8 cellular contexts compared by ENCODE assay signal in the genomic region with DNA sequence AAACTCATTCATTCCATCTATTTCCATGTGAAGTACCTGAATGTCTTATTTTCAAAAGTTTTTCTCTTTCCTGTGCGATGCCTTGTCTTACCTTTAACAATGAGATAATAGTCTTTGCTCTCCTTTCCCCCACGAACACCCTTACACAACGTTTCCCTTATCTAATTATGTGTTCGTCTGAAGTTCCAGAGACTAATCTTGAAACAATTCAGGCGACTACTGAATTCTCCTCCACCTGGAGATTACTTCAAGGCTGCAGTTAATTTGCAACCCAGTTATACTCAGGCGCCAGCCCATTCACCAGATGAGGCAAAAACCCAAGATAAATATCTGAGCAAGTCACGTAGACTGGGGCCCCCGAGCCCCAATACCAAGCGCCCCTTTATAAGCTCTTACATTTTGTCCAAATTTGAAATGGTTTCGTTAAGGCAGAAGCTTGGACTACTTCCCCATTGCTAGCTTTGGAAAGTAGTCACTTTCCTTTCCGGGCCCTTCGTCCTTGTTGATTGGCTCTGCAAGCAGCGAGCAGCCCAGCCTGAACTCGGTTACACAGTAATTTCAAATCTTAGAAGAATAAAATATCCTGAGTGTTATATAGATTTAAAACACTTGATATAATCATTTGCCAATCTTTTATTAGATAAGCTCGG. TPM values are rescaled to one million over a fixed set of nuclear protein-coding genes. Genes with fewer than 3 reads are reported as not detected.
DNase-seq lines count a peak whose midpoint lies in the region; ATAC-seq and TF ChIP-seq lines count a peak whose summit lies in the region.

No MANE protein-coding gene starts in this region.

- H2BK15ac ChIP-seq in mesendoderm (replicated peaks; ENCODE audit: low read depth), result no peak overlapping the region

- H3K27me3 ChIP-seq in colonic mucosa (no peaks in the 10 kb centered on the region), mesendoderm (ENCODE audit: insufficient read depth, low read length, poor library complexity) (no peaks in the 10 kb centered on the region), thyroid gland (no peaks in the 10 kb centered on the region)

- no peaks in the 10 kb centered on the region for H3K79me2 ChIP-seq in mesendoderm (ENCODE audit: control insufficient read depth, insufficient read depth, low read length)

- ATAC-seq in HG03342 (IDR thresholded peaks at IDR 0.05; ENCODE audit: unreplicated experiment), result peak; percentile 43

- intact Hi-C loops in colonic mucosa (cut with DNase I) (no loop called here), thyroid gland (cut with DNase I) (no loop called here)

- H3K79me1 ChIP-seq in mesendoderm (ENCODE audit: low read length), result no peaks in the 10 kb centered on the region

- H3K9ac ChIP-seq in colonic mucosa (ENCODE audit: low read depth in 2 of 2, low read length in 2 of 2), result peak overlapping the region; percentile 82 to 94
- peak overlapping the region; percentile 87 for H3K9ac ChIP-seq in mesendoderm (ENCODE audit: low read length)

- no peaks in the 10 kb centered on the region for H3K36me3 ChIP-seq in colonic mucosa
- no peaks in the 10 kb centered on the region for H3K36me3 ChIP-seq in mesendoderm (ENCODE audit: control insufficient read depth, insufficient read depth, low read length)
- H3K36me3 ChIP-seq in thyroid gland, result no peaks in the 10 kb centered on the region

- TF ChIP-seq POLR2A in thyroid gland (IDR thresholded peaks at IDR 0.05), result no peak

- TF ChIP-seq CTCF in colonic mucosa (IDR thresholded peaks at IDR 0.05) (no peak), thyroid gland (IDR thresholded peaks at IDR 0.05) (no peak)

- H3K23ac ChIP-seq in mesendoderm (ENCODE audit: low read length), result no peak overlapping the region

- H3K27ac ChIP-seq in colonic mucosa, result peak overlapping the region; percentile 92
- H3K27ac ChIP-seq in mesendoderm (ENCODE audit: low read depth, low read length), result no peak overlapping the region
- peak overlapping the region; percentile 88 to 90 (median 88) for H3K27ac ChIP-seq in thyroid gland

- H3K4me1 ChIP-seq in colonic mucosa, result no peaks in the 10 kb centered on the region
- no peaks in the 10 kb centered on the region for H3K4me1 ChIP-seq in mesendoderm (ENCODE audit: control insufficient read depth, low read depth, low read length)
- peaks cover 0 to 7% of the 10 kb centered on the region in 2 donors for H3K4me1 ChIP-seq in thyroid gland

- H3K9me3 ChIP-seq in colonic mucosa, result no peaks in the 10 kb centered on the region
- no peaks in the 10 kb centered on the region for H3K9me3 ChIP-seq in thyroid gland

- no peak overlapping the region for H2BK5ac ChIP-seq in mesendoderm (ENCODE audit: low read length)

- no peak overlapping the region for H2BK120ac ChIP-seq in mesendoderm (ENCODE audit: low read depth, low read length)

- no peak overlapping the region for H3K4ac ChIP-seq in mesendoderm (ENCODE audit: low read depth, low read length)

- H3K18ac ChIP-seq in mesendoderm (ENCODE audit: low read length), result peak overlapping the region; percentile 85

- no CpG with 5 or more reads among the region's 15 CpGs for WGBS in mesendoderm (ENCODE audit: extremely low coverage, insufficient coverage, low lambda C conversion rate)
- 52 to 59% methylated on average over 15 of the region's 15 CpGs for WGBS in thyroid gland, 2 donors

- H4K5ac ChIP-seq in mesendoderm (ENCODE audit: low read length), result no peak overlapping the region

- no peak overlapping the region for H2AK5ac ChIP-seq in mesendoderm (ENCODE audit: low read length)

- no peak overlapping the region for H4K8ac ChIP-seq in mesendoderm (ENCODE audit: low read depth, low read length)

- peak overlapping the region; percentile 84 for H3K56ac ChIP-seq in mesendoderm (ENCODE audit: low read length)

- H3K4me3 ChIP-seq in colonic mucosa, result peak overlapping the region; percentile 64
- peak overlapping the region; percentile 75 for H3K4me3 ChIP-seq in mesendoderm (ENCODE audit: low read length)
- peak overlapping the region in 2 of 3 donors; percentile 57 to 62 for H3K4me3 ChIP-seq in thyroid gland (replicated peaks in 1 of 3)

- DNase-seq in AML-193 (lab: John Stamatoyannopoulos, UW) (peak; percentile 62 to 64), GM19238 (ENCODE audit: insufficient read length, low spot score) (peak; percentile 32), T-helper 1 cell (peak in 3 of 5 donors; percentile 18 to 71 (median 38)), colonic mucosa (peak; percentile 61), mesendoderm (no peak), thyroid gland (peak in 1 of 2 donors; percentile 13), mesenteric fat pad (ENCODE audit: low spot score) (no peak)

- peak overlapping the region; percentile 98 for H3K4me2 ChIP-seq in mesendoderm (ENCODE audit: low read length)

RNA-seq across cellular contexts. Expression of gene TPK1, which starts 1.2 kb away (rescaled TPM):
- total RNA-seq in colonic mucosa (10 to 100 TPM in 1 of 2 donors, 1 to 10 TPM in 1; 8.0 to 18.8 TPM), thyroid gland (10 to 100 TPM in 1 of 4 donors, 1 to 10 TPM in 3; 2.6 to 10.4 (median 6.2) TPM), mesenteric fat pad (8.7 TPM)
- 1.6 TPM for polyA plus RNA-seq in mesendoderm (2013, experiment 1 of 2)
- polyA plus RNA-seq in mesendoderm (2013, experiment 2 of 2), result 1.8 TPM

Comparison
In these comparisons a context has a peak if more than half of its experiments do, and no peak if none do; other contexts are left out.
1. DNase-seq: peak in AML-193 (2 of 2), GM19238 (single experiment), T-helper 1 cell (3 of 5) and colonic mucosa (single experiment); none in mesendoderm (single experiment) and mesenteric fat pad (single experiment).
2. Peak in every context shown above with its lines, with median percentiles within 50 percentile points of each other: H3K4me3 ChIP-seq.